ENCODE assay signal across 10 cellular contexts in the genomic region with DNA sequence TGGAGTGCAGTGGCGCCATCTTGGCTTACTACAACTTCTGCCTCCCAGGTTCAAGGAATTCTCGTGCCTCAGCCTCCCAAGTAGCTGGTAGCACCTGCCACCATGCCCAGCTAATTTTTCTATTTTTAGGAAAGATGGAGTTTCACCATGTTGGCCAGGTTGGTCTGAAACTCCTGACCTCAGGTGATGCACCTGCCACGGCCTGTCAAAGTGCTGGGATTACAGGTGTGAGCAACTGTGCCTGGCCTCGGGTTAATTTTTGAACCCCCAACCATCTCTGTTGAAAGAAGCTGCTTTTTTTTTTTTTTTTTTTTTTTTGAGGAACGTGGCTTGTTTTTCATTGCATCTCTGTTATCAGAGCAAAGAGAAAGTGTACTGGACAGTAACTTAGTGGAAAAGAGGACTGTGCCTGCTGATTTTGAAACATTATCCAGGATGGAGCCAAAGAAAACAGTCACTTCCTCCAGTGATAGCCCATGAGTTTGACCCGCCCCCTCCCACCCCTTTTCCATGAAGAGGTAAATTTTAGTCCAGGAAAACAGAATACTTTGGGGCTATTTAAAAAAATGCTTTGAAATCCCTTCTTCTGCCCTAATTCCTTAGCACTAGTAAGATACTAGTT. TPM values are rescaled to one million over a fixed set of nuclear protein-coding genes. Genes with fewer than 3 reads are reported as not detected.
DNase-seq lines count a peak whose midpoint lies in the region; ATAC-seq, FAIRE-seq and TF ChIP-seq lines count a peak whose summit lies in the region.
"Had no signal": no experiment of that assay in that cellular context is flagged by ENCODE, and none has a peak within 500 bp of the region (broad histone marks: within the 10 kb centered on the region; RNA-seq: fewer than 3 reads in every experiment).

No MANE protein-coding gene starts in this region.

- H3K4me1 ChIP-seq in astrocyte (ENCODE audit: insufficient read depth, low read length) (peaks cover 56% of the 10 kb centered on the region), heart left ventricle (peaks cover 34 to 100% (median 95%) of the 10 kb centered on the region in 12 donors), psoas muscle (peaks cover 86% of the 10 kb centered on the region)

- H3K27me3 ChIP-seq in astrocyte (ENCODE audit: insufficient read depth, low read length) = no peaks in the 10 kb centered on the region
- H3K27me3 ChIP-seq in heart left ventricle = no peaks in the 10 kb centered on the region
- no peaks in the 10 kb centered on the region for H3K27me3 ChIP-seq in psoas muscle (ENCODE audit: insufficient read depth in 3 of 3, low read length in 2 of 3)

- TF ChIP-seq CTCF in astrocyte (IDR thresholded peaks at IDR 0.05; ENCODE audit: insufficient read depth, low read depth, low read length) (no peak), heart left ventricle (IDR thresholded peaks at IDR 0.05) (no peak), psoas muscle (IDR thresholded peaks at IDR 0.05) (no peak), omental fat pad (IDR thresholded peaks at IDR 0.05) (no peak)

- DNase-seq in EL (peak; percentile 63), astrocyte (ENCODE audit: low read depth) (peak; percentile 72), heart left ventricle (no peak), psoas muscle (no peak), omental fat pad (ENCODE audit: low spot score) (no peak), islet precursor cell (no peak), UCSD-AML1 (lab: John Stamatoyannopoulos, UW; ENCODE audit: unreplicated experiment) (no peak), SK-N-DZ (ENCODE audit: low spot score) (no peak)

- peaks cover 69% of the 10 kb centered on the region for H4K20me1 ChIP-seq in astrocyte (ENCODE audit: insufficient read depth, low read length)

- TF ChIP-seq POLR2A in heart left ventricle (IDR thresholded peaks at IDR 0.05) = no peak

- H3K9ac ChIP-seq in astrocyte (ENCODE audit: low read length) = peak overlapping the region; percentile 60

- H3K9me3 ChIP-seq in astrocyte (ENCODE audit: insufficient read depth, low read depth, low read length) = no peaks in the 10 kb centered on the region
- H3K9me3 ChIP-seq in heart left ventricle = no peaks in the 10 kb centered on the region
- H3K9me3 ChIP-seq in psoas muscle = no peaks in the 10 kb centered on the region

- H3K36me3 Mint-ChIP-seq in astrocyte (ENCODE audit: low read depth, unreplicated experiment) = peaks cover 5% of the 10 kb centered on the region

- peaks cover 60% of the 10 kb centered on the region for H3K4me1 Mint-ChIP-seq in astrocyte (ENCODE audit: low read depth, unreplicated experiment)

- H3K4me3 Mint-ChIP-seq in astrocyte (ENCODE audit: unreplicated experiment) = no peak overlapping the region

- H3K9me3 Mint-ChIP-seq in astrocyte (ENCODE audit: unreplicated experiment) = no peaks in the 10 kb centered on the region

- H3K4me2 ChIP-seq in astrocyte (ENCODE audit: low read length) = peak overlapping the region; percentile 71

- H3K36me3 ChIP-seq in astrocyte (ENCODE audit: insufficient read depth, low read length) = no peaks in the 10 kb centered on the region
- no peaks in the 10 kb centered on the region for H3K36me3 ChIP-seq in heart left ventricle
- H3K36me3 ChIP-seq in psoas muscle (ENCODE audit: insufficient read depth in 1 of 2, low read depth in 1 of 2) = no peaks in the 10 kb centered on the region

- WGBS in heart left ventricle, 4 donors = 50 to 69% (median 54%) methylated on average over 6 of the region's 6 CpGs
- 37 to 59% (median 43%) methylated on average over 6 of the region's 6 CpGs for WGBS in psoas muscle, 3 donors

- FAIRE-seq in astrocyte (lab: Jason Lieb, UNC) = no peak
- FAIRE-seq: endometrium had no signal

- H3K79me2 ChIP-seq in astrocyte (ENCODE audit: insufficient read depth, low read length) = peaks cover 68% of the 10 kb centered on the region

- no peak overlapping the region for H2AFZ ChIP-seq in astrocyte (ENCODE audit: low read depth, low read length)

- peak in 2 of 4 donors; percentile 43 to 53 for ATAC-seq in heart left ventricle
- ATAC-seq in psoas muscle = peak in 1 of 4 donors; percentile 26
- no peak for ATAC-seq in omental fat pad (ENCODE audit: low FRiP score)

- H3K4me3 ChIP-seq in astrocyte (ENCODE audit: insufficient read depth, low read depth, low read length) = no peak overlapping the region
- peak overlapping the region in 7 of 12 donors; percentile 1 to 33 (median 18) for H3K4me3 ChIP-seq in heart left ventricle
- H3K4me3 ChIP-seq in psoas muscle = peak overlapping the region; percentile 81

- no peaks in the 10 kb centered on the region for H3K27me3 Mint-ChIP-seq in astrocyte (ENCODE audit: low read depth, unreplicated experiment)

- H3K27ac Mint-ChIP-seq in astrocyte (ENCODE audit: unreplicated experiment) = peak overlapping the region; percentile 92

- H3K27ac ChIP-seq in astrocyte (ENCODE audit: low read depth, low read length) = peak overlapping the region; percentile 74
- peak overlapping the region; percentile 77 to 99 (median 94) for H3K27ac ChIP-seq in heart left ventricle
- peak overlapping the region; percentile 98 for H3K27ac ChIP-seq in psoas muscle

- intact Hi-C loops in heart left ventricle (cut with DNase I) = loop anchor here in 1 of 10 donors (10.0 kb wide), 1 partner anchor 137 kb away; the partner anchor contains the start of gene TRIM8
- intact Hi-C loops in psoas muscle (cut with DNase I) = no loop called here

RNA-seq across cellular contexts. Expression of gene WBP1L, which starts 38.3 kb away (rescaled TPM):
- 73.6 and 75.7 TPM in 2 replicates for total RNA-seq in astrocyte
- total RNA-seq in heart left ventricle = 10 to 100 TPM; 18.5 to 75.1 (median 27.6) TPM
- polyA plus RNA-seq in heart left ventricle = 10 to 100 TPM; 10.7 to 28.5 TPM
- 10 to 100 TPM; 47.2 to 77.2 (median 54.5) TPM for total RNA-seq in psoas muscle
- polyA plus RNA-seq in psoas muscle = 10 to 100 TPM; 26.4 to 56.4 (median 54.1) TPM
- total RNA-seq in omental fat pad = 100 to 1,000 TPM; 106 to 214 (median 165) TPM
- polyA plus RNA-seq in SK-N-DZ (2014; cell fraction: cytosol; rRNA removed) = 7.4 and 9.8 TPM in 2 replicates
- polyA plus RNA-seq in SK-N-DZ (2014; cell fraction: nucleus; rRNA removed) = 4.2 and 8.2 TPM in 2 replicates

RNA-seq across cellular contexts. Expression of gene CYP17A1, which starts 55.2 kb away (rescaled TPM):
- total RNA-seq in astrocyte (not detected in 2 replicates), heart left ventricle (under 1 TPM in 1 of 9 donors, not detected in 8; 0.25 TPM), psoas muscle (10 to 100 TPM in 1 of 4 donors, under 1 TPM in 2, not detected in 1; 0.17 to 21.1 (median 0.82) TPM), omental fat pad (not detected)
- polyA plus RNA-seq in heart left ventricle (not detected), psoas muscle (under 1 TPM; 0.03 to 0.24 (median 0.18) TPM)
- polyA plus RNA-seq in SK-N-DZ (2014; cell fraction: cytosol; rRNA removed) = not detected in 2 replicates
- not detected in 2 replicates for polyA plus RNA-seq in SK-N-DZ (2014; cell fraction: nucleus; rRNA removed)
- total RNA-seq: mononuclear cell had no signal

Comparison
In these comparisons a context has a peak if more than half of its experiments do, and no peak if none do; other contexts are left out.
1. DNase-seq: peak in EL (single experiment) and astrocyte (single experiment); none in heart left ventricle (0 of 5), psoas muscle (0 of 2), omental fat pad (single experiment), islet precursor cell (single experiment), UCSD-AML1 (single experiment) and SK-N-DZ (single experiment).
2. Peak in every context shown above with its lines, with median percentiles within 50 percentile points of each other: H3K27ac ChIP-seq.